ENCODE assay signal across 15 cellular contexts in genomic region chr15:83372434-83372873, GRCh38.
DNase-seq lines count a peak whose midpoint lies in the region; ATAC-seq and FAIRE-seq lines count a peak whose summit lies in the region.
"Had no signal": no experiment of that assay in that cellular context is flagged by ENCODE, and none has a peak within 500 bp of the region (broad histone marks: within the 10 kb centered on the region; RNA-seq: fewer than 3 reads in every experiment).

No MANE protein-coding gene starts in this region.

- DNase-seq in AG08396 (ENCODE audit: low spot score), result peak; percentile 22
- peak; percentile 29 for DNase-seq in HTR-8/SVneo (ENCODE audit: insufficient read length, low spot score)
- DNase-seq in amniotic epithelial cell (ENCODE audit: low read depth), result peak; percentile 53
- DNase-seq in kidney tubule cell (ENCODE audit: low spot score), result peak; percentile 80
- no peak for DNase-seq in hepatic stellate cell (ENCODE audit: low spot score)
- DNase-seq in NCI-H748 treated with DMSO at 0.1 percent for 48 hours (lab: John Stamatoyannopoulos, UW), result no peak
- DNase-seq: activated CD4-positive, alpha-beta memory T cell treated with anti-CD3 and anti-CD28 coated beads, Interleukin-2, amount 10 ng/mL, durations not matched to agents 7 days and 5 days; activated gamma-delta T cell treated with Interleukin-2 at 50 U/mL for 16 hours; DMS79 treated with DMSO at 0.1 percent for 48 hours; NCI-H1417 treated with DMSO at 0.1 percent for 48 hours; nephron progenitor cell; uterus had no signal

- FAIRE-seq in HTR-8/SVneo (lab: Jason Lieb, UNC), result no peak
- FAIRE-seq: GM18507 had no signal

- ATAC-seq in HG03139 (IDR thresholded peaks at IDR 0.05; ENCODE audit: unreplicated experiment) (no peak), HG02610 (IDR thresholded peaks at IDR 0.05; ENCODE audit: unreplicated experiment) (no peak)

Comparison
In these comparisons a context has a peak if more than half of its experiments do, and no peak if none do; other contexts are left out.
1. DNase-seq: peak in AG08396 (single experiment), HTR-8/SVneo (single experiment), amniotic epithelial cell (single experiment) and kidney tubule cell (single experiment); none in hepatic stellate cell (single experiment) and NCI-H748 treated with DMSO at 0.1 percent for 48 hours (single experiment).